1 cellular context compared by ENCODE assay signal in the genomic region with DNA sequence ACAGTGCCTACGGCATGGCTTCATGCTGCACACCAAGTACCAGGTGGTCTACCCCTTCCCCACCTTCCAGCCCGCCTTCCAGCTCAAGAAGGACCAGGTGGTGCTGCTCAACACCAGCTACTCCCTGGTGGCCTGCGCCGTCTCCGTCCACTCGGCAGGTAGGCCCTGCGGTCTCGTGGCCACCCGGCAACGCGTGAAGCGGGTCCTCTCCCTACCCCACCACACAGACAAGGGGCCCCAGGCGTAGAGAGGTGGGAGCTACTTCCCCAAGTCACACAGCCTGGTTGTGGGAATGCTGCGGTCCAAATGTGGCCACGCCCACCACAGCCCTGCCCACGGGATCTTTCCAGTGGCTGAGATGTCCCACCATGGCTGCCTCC.
TF ChIP-seq lines count a peak whose summit lies in the region.

No MANE protein-coding gene starts in this region.

TF ChIP-seq in GM12878, 131 proteins besides CTCF, POLR2A, EP300 and RAD21:
- TF ChIP-seq TBL1XR1 (IDR thresholded peaks at IDR 0.05; ENCODE audit: low read depth, low read length) (no peak), ZNF274 (IDR thresholded peaks at IDR 0.05; ENCODE audit: insufficient read depth, insufficient read length) (no peak), SRF (IDR thresholded peaks at IDR 0.05; ENCODE audit: low read depth in 2 of 2, low read length in 2 of 2) (no peak), STAT1 (conservative IDR thresholded peaks at IDR 0.05) (no peak), ZNF207 (IDR thresholded peaks at IDR 0.05; ENCODE audit: borderline replicate concordance) (no peak), RELA (IDR thresholded peaks at IDR 0.05; ENCODE audit: borderline replicate concordance, partially characterized antibody) (no peak), NRF1 (conservative IDR thresholded peaks at IDR 0.05; ENCODE audit: low read depth, low read length) (no peak), ELK1 (IDR thresholded peaks at IDR 0.05; ENCODE audit: low read depth, low read length) (no peak), SREBF1 (IDR thresholded peaks at IDR 0.05; ENCODE audit: low read length) (no peak), MTA3 (IDR thresholded peaks at IDR 0.05; ENCODE audit: borderline replicate concordance, low read length) (no peak), TCF3 (IDR thresholded peaks at IDR 0.05; ENCODE audit: borderline replicate concordance, insufficient read depth, low read depth, low read length) (no peak), ASH2L (IDR thresholded peaks at IDR 0.05; ENCODE audit: borderline replicate concordance, low read depth) (no peak)
- TF ChIP-seq, protein P1, sequence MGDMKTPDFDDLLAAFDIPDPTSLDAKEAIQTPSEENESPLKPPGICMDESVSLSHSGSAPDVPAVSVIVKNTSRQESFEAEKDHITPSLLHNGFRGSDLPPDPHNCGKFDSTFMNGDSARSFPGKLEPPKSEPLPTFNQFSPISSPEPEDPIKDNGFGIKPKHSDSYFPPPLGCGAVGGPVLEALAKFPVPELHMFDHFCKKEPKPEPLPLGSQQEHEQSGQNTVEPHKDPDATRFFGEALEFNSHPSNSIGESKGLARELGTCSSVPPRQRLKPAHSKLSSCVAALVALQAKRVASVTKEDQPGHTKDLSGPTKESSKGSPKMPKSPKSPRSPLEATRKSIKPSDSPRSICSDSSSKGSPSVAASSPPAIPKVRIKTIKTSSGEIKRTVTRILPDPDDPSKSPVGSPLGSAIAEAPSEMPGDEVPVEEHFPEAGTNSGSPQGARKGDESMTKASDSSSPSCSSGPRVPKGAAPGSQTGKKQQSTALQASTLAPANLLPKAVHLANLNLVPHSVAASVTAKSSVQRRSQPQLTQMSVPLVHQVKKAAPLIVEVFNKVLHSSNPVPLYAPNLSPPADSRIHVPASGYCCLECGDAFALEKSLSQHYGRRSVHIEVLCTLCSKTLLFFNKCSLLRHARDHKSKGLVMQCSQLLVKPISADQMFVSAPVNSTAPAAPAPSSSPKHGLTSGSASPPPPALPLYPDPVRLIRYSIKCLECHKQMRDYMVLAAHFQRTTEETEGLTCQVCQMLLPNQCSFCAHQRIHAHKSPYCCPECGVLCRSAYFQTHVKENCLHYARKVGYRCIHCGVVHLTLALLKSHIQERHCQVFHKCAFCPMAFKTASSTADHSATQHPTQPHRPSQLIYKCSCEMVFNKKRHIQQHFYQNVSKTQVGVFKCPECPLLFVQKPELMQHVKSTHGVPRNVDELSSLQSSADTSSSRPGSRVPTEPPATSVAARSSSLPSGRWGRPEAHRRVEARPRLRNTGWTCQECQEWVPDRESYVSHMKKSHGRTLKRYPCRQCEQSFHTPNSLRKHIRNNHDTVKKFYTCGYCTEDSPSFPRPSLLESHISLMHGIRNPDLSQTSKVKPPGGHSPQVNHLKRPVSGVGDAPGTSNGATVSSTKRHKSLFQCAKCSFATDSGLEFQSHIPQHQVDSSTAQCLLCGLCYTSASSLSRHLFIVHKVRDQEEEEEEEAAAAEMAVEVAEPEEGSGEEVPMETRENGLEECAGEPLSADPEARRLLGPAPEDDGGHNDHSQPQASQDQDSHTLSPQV (IDR thresholded peaks at IDR 0.05) = no peak
- TF ChIP-seq, protein P2, sequence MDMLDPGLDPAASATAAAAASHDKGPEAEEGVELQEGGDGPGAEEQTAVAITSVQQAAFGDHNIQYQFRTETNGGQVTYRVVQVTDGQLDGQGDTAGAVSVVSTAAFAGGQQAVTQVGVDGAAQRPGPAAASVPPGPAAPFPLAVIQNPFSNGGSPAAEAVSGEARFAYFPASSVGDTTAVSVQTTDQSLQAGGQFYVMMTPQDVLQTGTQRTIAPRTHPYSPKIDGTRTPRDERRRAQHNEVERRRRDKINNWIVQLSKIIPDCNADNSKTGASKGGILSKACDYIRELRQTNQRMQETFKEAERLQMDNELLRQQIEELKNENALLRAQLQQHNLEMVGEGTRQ (IDR thresholded peaks at IDR 0.05; ENCODE audit: borderline replicate concordance, low read depth, low read length) = no peak
- TF ChIP-seq, protein P3, sequence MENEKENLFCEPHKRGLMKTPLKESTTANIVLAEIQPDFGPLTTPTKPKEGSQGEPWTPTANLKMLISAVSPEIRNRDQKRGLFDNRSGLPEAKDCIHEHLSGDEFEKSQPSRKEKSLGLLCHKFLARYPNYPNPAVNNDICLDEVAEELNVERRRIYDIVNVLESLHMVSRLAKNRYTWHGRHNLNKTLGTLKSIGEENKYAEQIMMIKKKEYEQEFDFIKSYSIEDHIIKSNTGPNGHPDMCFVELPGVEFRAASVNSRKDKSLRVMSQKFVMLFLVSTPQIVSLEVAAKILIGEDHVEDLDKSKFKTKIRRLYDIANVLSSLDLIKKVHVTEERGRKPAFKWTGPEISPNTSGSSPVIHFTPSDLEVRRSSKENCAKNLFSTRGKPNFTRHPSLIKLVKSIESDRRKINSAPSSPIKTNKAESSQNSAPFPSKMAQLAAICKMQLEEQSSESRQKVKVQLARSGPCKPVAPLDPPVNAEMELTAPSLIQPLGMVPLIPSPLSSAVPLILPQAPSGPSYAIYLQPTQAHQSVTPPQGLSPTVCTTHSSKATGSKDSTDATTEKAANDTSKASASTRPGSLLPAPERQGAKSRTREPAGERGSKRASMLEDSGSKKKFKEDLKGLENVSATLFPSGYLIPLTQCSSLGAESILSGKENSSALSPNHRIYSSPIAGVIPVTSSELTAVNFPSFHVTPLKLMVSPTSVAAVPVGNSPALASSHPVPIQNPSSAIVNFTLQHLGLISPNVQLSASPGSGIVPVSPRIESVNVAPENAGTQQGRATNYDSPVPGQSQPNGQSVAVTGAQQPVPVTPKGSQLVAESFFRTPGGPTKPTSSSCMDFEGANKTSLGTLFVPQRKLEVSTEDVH (IDR thresholded peaks at IDR 0.05; ENCODE audit: low read depth, partially characterized antibody) = no peak
- TF ChIP-seq, protein P4, sequence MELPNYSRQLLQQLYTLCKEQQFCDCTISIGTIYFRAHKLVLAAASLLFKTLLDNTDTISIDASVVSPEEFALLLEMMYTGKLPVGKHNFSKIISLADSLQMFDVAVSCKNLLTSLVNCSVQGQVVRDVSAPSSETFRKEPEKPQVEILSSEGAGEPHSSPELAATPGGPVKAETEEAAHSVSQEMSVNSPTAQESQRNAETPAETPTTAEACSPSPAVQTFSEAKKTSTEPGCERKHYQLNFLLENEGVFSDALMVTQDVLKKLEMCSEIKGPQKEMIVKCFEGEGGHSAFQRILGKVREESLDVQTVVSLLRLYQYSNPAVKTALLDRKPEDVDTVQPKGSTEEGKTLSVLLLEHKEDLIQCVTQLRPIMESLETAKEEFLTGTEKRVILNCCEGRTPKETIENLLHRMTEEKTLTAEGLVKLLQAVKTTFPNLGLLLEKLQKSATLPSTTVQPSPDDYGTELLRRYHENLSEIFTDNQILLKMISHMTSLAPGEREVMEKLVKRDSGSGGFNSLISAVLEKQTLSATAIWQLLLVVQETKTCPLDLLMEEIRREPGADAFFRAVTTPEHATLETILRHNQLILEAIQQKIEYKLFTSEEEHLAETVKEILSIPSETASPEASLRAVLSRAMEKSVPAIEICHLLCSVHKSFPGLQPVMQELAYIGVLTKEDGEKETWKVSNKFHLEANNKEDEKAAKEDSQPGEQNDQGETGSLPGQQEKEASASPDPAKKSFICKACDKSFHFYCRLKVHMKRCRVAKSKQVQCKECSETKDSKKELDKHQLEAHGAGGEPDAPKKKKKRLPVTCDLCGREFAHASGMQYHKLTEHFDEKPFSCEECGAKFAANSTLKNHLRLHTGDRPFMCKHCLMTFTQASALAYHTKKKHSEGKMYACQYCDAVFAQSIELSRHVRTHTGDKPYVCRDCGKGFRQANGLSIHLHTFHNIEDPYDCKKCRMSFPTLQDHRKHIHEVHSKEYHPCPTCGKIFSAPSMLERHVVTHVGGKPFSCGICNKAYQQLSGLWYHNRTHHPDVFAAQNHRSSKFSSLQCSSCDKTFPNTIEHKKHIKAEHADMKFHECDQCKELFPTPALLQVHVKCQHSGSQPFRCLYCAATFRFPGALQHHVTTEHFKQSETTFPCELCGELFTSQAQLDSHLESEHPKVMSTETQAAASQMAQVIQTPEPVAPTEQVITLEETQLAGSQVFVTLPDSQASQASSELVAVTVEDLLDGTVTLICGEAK (IDR thresholded peaks at IDR 0.05; ENCODE audit: borderline replicate concordance) = no peak
